In the genomic region with DNA sequence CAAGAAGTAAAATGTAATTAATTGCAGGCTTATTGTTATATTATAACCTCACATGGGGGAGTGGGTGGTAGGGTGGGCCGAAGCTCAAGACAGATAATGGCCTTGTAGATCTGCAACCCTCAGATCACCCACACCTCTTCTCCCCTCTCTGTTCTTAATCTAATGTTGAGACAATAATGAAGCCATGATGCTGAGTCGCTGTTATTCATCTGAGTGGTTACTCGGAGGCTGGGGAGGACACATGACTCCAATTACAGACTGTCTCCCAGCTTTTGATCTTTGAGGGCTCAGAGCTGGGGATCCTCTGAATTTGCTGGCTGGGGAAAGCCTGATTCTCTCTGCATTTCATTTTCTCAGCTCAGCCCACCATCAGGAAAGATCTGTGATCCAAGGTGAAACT, we compare ENCODE assay signal across 22 cellular contexts.
DNase-seq lines count a peak whose midpoint lies in the region; ATAC-seq and TF ChIP-seq lines count a peak whose summit lies in the region.
"Had no signal": no experiment of that assay in that cellular context is flagged by ENCODE, and none has a peak within 500 bp of the region (broad histone marks: within the 10 kb centered on the region; RNA-seq: fewer than 3 reads in every experiment).

No MANE protein-coding gene starts in this region.

- H3K9me2 ChIP-seq in PC-9 (ENCODE audit: insufficient read depth) = no peaks in the 10 kb centered on the region

- no TSS peak for BruUV-seq in PC-9 (replicated peaks; lab: Mats Ljungman, UMichigan)

- no peaks in the 10 kb centered on the region for H3K36me3 ChIP-seq in PC-9 (ENCODE audit: low read depth)
- H3K36me3 ChIP-seq in iPS-20b (ENCODE audit: insufficient read depth, low read depth, low read length) = no peaks in the 10 kb centered on the region
- H3K36me3 ChIP-seq in skeletal muscle satellite cell (ENCODE audit: insufficient read depth, low read length) = no peaks in the 10 kb centered on the region
- no peaks in the 10 kb centered on the region for H3K36me3 ChIP-seq in BE2C
- H3K36me3 ChIP-seq: Peyer's patch, SJSA1 had no signal

- H3K56ac ChIP-seq in H9 (ENCODE audit: insufficient read length, low read depth, low read length) = no peak overlapping the region

- no CpG with 5 or more reads among the region's 3 CpGs for WGBS in H9 (ENCODE audit: extremely low coverage, insufficient read length, low lambda C conversion rate)

- CTCF ChIA-PET in PC-9 (lab: Charles Lee) = interaction anchor here (0.6 kb wide), 1 partner anchor 295 kb away, joined by 4 read pairs; no protein-coding TSS in a partner anchor

- H3K4me1 ChIP-seq in H9 (ENCODE audit: insufficient read depth, low read length) (no peaks in the 10 kb centered on the region; the same call in 1 of the 2 replicates), PC-9 (replicated peaks; ENCODE audit: insufficient read depth) (peaks cover 27% of the 10 kb centered on the region), iPS-20b (ENCODE audit: insufficient read depth, low read length) (peaks cover 9% of the 10 kb centered on the region; the same call in 1 of the 2 replicates), skeletal muscle satellite cell (ENCODE audit: control insufficient read depth, insufficient read depth, low read length) (peaks cover 20% of the 10 kb centered on the region), BE2C (no peaks in the 10 kb centered on the region)
- H3K4me1 ChIP-seq: Peyer's patch, SJSA1 had no signal

- peaks cover 12 to 23% of the 10 kb centered on the region in 2 experiments for H3K4me1 Mint-ChIP-seq in H9
- H3K4me1 Mint-ChIP-seq: CD8-positive, alpha-beta memory T cell had no signal

- H3T11ph ChIP-seq in H9 (ENCODE audit: low read length) = no peak overlapping the region

- H2BK20ac ChIP-seq in H9 (ENCODE audit: low read depth, low read length, poor library complexity, severe bottlenecking) = no peak overlapping the region

- H3K23me2 ChIP-seq in H9 (ENCODE audit: insufficient read length, low read depth, low read length, poor library complexity, severe bottlenecking) = no peaks in the 10 kb centered on the region

- no peak overlapping the region for H3K4me3 ChIP-seq in PC-9
- H3K4me3 ChIP-seq in iPS-20b (ENCODE audit: low read length) = no peak overlapping the region
- H3K4me3 ChIP-seq in skeletal muscle satellite cell (ENCODE audit: low read length) = no peak overlapping the region
- no peak overlapping the region for H3K4me3 ChIP-seq in BE2C (ENCODE audit: low read depth, low read length)
- H3K4me3 ChIP-seq: Peyer's patch, SJSA1 had no signal

- H3K79me2 ChIP-seq in H9 (ENCODE audit: insufficient read depth, low read length) = no peaks in the 10 kb centered on the region
- peaks cover 56% of the 10 kb centered on the region for H3K79me2 ChIP-seq in PC-9 (ENCODE audit: low read depth)

- DNase-seq in H9 (no peak), PC-9 (peak in 1 of 2 experiments; percentile 10), NCI-H1694 treated with DMSO at 0.1 percent for 48 hours (lab: John Stamatoyannopoulos, UW) (no peak), BE2C (no peak)
- DNase-seq: CD8-positive, alpha-beta memory T cell; EL; GF-D8; H7; NCI-H1048; NCI-H1417 treated with DMSO at 0.1 percent for 48 hours; NCI-H1930; NCI-H226; NCI-H510A treated with DMSO at 0.1 percent for 48 hours; NCI-H748 treated with DMSO at 0.1 percent for 48 hours; Peyer's patch had no signal

- H3K14ac ChIP-seq in H9 (ENCODE audit: insufficient read depth, low read length) = 0 out of 2 replicates have a peak overlapping the region, but pooled peaks have one; percentile 18

- TF ChIP-seq CTCF in H9 (conservative IDR thresholded peaks at IDR 0.05) (no peak), PC-9 (conservative IDR thresholded peaks at IDR 0.05) (no peak), BE2C (IDR thresholded peaks at IDR 0.05; ENCODE audit: low read depth, low read length) (no peak)

- H3K4ac ChIP-seq in H9 (ENCODE audit: low read depth, low read length) = no peak overlapping the region

- H3K36me3 Mint-ChIP-seq in H9 (ENCODE audit: insufficient read depth in 1 of 3, low read depth in 3 of 3) = no peaks in the 10 kb centered on the region; a peak in 1 of 7 replicates
- H3K36me3 Mint-ChIP-seq: CD8-positive, alpha-beta memory T cell; IgD-negative memory B cell had no signal

- no peak overlapping the region for H3K27ac ChIP-seq in H9 (ENCODE audit: insufficient read length, low read depth, low read length)
- peak overlapping the region; percentile 72 for H3K27ac ChIP-seq in PC-9
- H3K27ac ChIP-seq in iPS-20b (ENCODE audit: low read length) = no peak overlapping the region
- H3K27ac ChIP-seq: C4-2B, Peyer's patch, SJSA1 had no signal

- no peaks in the 10 kb centered on the region for H3K79me1 ChIP-seq in H9 (ENCODE audit: insufficient read depth, low read depth, low read length, poor library complexity, severe bottlenecking)

- no peak overlapping the region for H3K9ac ChIP-seq in H9 (ENCODE audit: extremely low read depth, insufficient read length, low read length)
- peak overlapping the region; percentile 3; the same call in 1 of the 2 replicates for H3K9ac ChIP-seq in iPS-20b (ENCODE audit: low read depth, low read length)
- peak overlapping the region; percentile 33 for H3K9ac ChIP-seq in skeletal muscle satellite cell (ENCODE audit: low read depth, low read length)

- H3K9me3 ChIP-seq in H9 (ENCODE audit: control insufficient read depth, low read depth, low read length) (no peaks in the 10 kb centered on the region), PC-9 (ENCODE audit: insufficient read depth, low read depth) (no peaks in the 10 kb centered on the region), iPS-20b (ENCODE audit: insufficient read depth, low read depth, low read length) (no peaks in the 10 kb centered on the region), skeletal muscle satellite cell (replicated peaks; ENCODE audit: low read length) (no peaks in the 10 kb centered on the region), BE2C (no peaks in the 10 kb centered on the region)
- H3K9me3 ChIP-seq: SJSA1 had no signal

- H3K18ac ChIP-seq in H9 (ENCODE audit: insufficient read length, low read depth, low read length) = no peak overlapping the region

- no peak overlapping the region for H2AK5ac ChIP-seq in H9 (ENCODE audit: insufficient read length, low read length)

- H4K91ac ChIP-seq in H9 (ENCODE audit: insufficient read length, low read depth, low read length) = no peak overlapping the region

- no peak overlapping the region for H2BK15ac ChIP-seq in H9 (ENCODE audit: low read depth, low read length)

- H4K20me1 ChIP-seq in H9 (ENCODE audit: control insufficient read depth, insufficient read depth, insufficient read length) (no peaks in the 10 kb centered on the region), PC-9 (ENCODE audit: insufficient read depth) (peaks cover 30% of the 10 kb centered on the region; the same call in 1 of the 2 replicates)

- POLR2A ChIA-PET in PC-9 (lab: Charles Lee; ENCODE audit: unreplicated experiment) = no interaction called here

- H3K27me3 Mint-ChIP-seq in H9 (ENCODE audit: low read depth) = no peaks in the 10 kb centered on the region
- H3K27me3 Mint-ChIP-seq: CD8-positive, alpha-beta memory T cell had no signal

- H3K23ac ChIP-seq in H9 (ENCODE audit: insufficient read length, low read depth, low read length) = no peak overlapping the region

- no peak overlapping the region for H3K4me2 ChIP-seq in H9 (ENCODE audit: insufficient read depth, insufficient read length, low read length)
- H3K4me2 ChIP-seq in PC-9 = peak overlapping the region; percentile 42
- H3K4me2 ChIP-seq in skeletal muscle satellite cell (ENCODE audit: low read length) = peak overlapping the region; percentile 25

- no peak overlapping the region for H2AFZ ChIP-seq in H9 (ENCODE audit: low read length)
- no peak overlapping the region for H2AFZ ChIP-seq in PC-9

- no peak overlapping the region for H3K4me3 Mint-ChIP-seq in H9
- H3K4me3 Mint-ChIP-seq: CD8-positive, alpha-beta memory T cell; IgD-negative memory B cell; T-helper 1 cell treated with Interleukin-12 subunit alpha and Interleukin-12 subunit beta and Interleukin-4 antibody, amounts not matched to agents 30 μg/mL and 1 μg/mL, for 36 hours had no signal

- H3F3A ChIP-seq in PC-9 (ENCODE audit: insufficient read depth, low read depth) = peaks cover 6% of the 10 kb centered on the region

- H4K5ac ChIP-seq in H9 (ENCODE audit: insufficient read length, low read depth, low read length) = no peak overlapping the region

- H2BK12ac ChIP-seq in H9 (ENCODE audit: insufficient read length, low read depth, low read length) = no peak overlapping the region

- H3K27me3 ChIP-seq in H9 (ENCODE audit: insufficient read depth, low read length) (no peaks in the 10 kb centered on the region), PC-9 (ENCODE audit: insufficient read depth, low read depth) (no peaks in the 10 kb centered on the region), iPS-20b (ENCODE audit: insufficient read depth, low read length) (no peaks in the 10 kb centered on the region), skeletal muscle satellite cell (ENCODE audit: control insufficient read depth, insufficient read depth, low read length) (no peaks in the 10 kb centered on the region), BE2C (no peaks in the 10 kb centered on the region)
- H3K27me3 ChIP-seq: Peyer's patch, SJSA1 had no signal

- TF ChIP-seq POLR2A in GM18505 (IDR thresholded peaks at IDR 0.05; ENCODE audit: borderline replicate concordance, extremely low read depth, insufficient read depth, insufficient read length) = no peak

- ATAC-seq in GM18505 (IDR thresholded peaks at IDR 0.05; ENCODE audit: unreplicated experiment) = no peak

- intact Hi-C loops in PC-9 (cut with micrococcal nuclease; ENCODE audit: unreplicated experiment) = no loop called here

- H2BK120ac ChIP-seq in H9 (ENCODE audit: low read depth, low read length, poor library complexity, severe bottlenecking) = no peak overlapping the region

- H4K8ac ChIP-seq in H9 (replicated peaks; ENCODE audit: insufficient read length, low read depth, low read length) = no peak overlapping the region

- no peaks in the 10 kb centered on the region for H3K9me3 Mint-ChIP-seq in H9
- H3K9me3 Mint-ChIP-seq: T-helper 1 cell treated with Interleukin-12 subunit alpha and Interleukin-12 subunit beta and Interleukin-4 antibody, amounts not matched to agents 30 μg/mL and 1 μg/mL, for 36 hours had no signal

- no peak overlapping the region for H2BK5ac ChIP-seq in H9 (ENCODE audit: insufficient read length, low read length)

- H3K27ac Mint-ChIP-seq in H9 = peak overlapping the region in 2 of 3 experiments; percentile 11 to 53; a peak in 2 of 7 replicates
- H3K27ac Mint-ChIP-seq: CD8-positive, alpha-beta memory T cell; IgD-negative memory B cell; T-helper 1 cell treated with Interleukin-12 subunit alpha and Interleukin-12 subunit beta and Interleukin-4 antibody, amounts not matched to agents 30 μg/mL and 1 μg/mL, for 36 hours had no signal
